In genomic region chr17:3914319-3914685, GRCh38 we compare ENCODE assay signal across 9 cellular contexts. TPM values are rescaled to one million over a fixed set of nuclear protein-coding genes. Genes with fewer than 3 reads are reported as not detected.
DNase-seq lines count a peak whose midpoint lies in the region; ATAC-seq, FAIRE-seq and TF ChIP-seq lines count a peak whose summit lies in the region.
"Had no signal": no experiment of that assay in that cellular context is flagged by ENCODE, and none has a peak within 500 bp of the region (broad histone marks: within the 10 kb centered on the region; RNA-seq: fewer than 3 reads in every experiment).

No MANE protein-coding gene starts in this region.

- peaks cover 15% of the 10 kb centered on the region for H3K36me3 Mint-ChIP-seq in central memory CD8-positive, alpha-beta T cell (ENCODE audit: insufficient read depth)

- H3K4me1 Mint-ChIP-seq in central memory CD8-positive, alpha-beta T cell: peaks cover 50% of the 10 kb centered on the region

- no peaks in the 10 kb centered on the region for H4K20me1 ChIP-seq in PC-3 (ENCODE audit: low read length)

- no peak overlapping the region for H3K4me2 ChIP-seq in PC-3 (ENCODE audit: low read length)

- H3K4me3 Mint-ChIP-seq in central memory CD8-positive, alpha-beta T cell: peak overlapping the region; percentile 31

- H3K36me3 ChIP-seq in PC-3 (ENCODE audit: low read depth, low read length): no peaks in the 10 kb centered on the region

- no TSS peak for BruUV-seq in PC-3 (replicated peaks; lab: Mats Ljungman, UMichigan)

- no peaks in the 10 kb centered on the region for H3K9me3 Mint-ChIP-seq in central memory CD8-positive, alpha-beta T cell

- no peaks in the 10 kb centered on the region for H3K9me2 ChIP-seq in PC-3 (replicated peaks; ENCODE audit: low read length)

- no peaks in the 10 kb centered on the region for H3K27me3 Mint-ChIP-seq in central memory CD8-positive, alpha-beta T cell

- H3K9ac ChIP-seq in PC-3 (ENCODE audit: low read length): no peak overlapping the region

- H3K9me3 ChIP-seq in AG04450 (ENCODE audit: control insufficient read depth, insufficient read depth, low read length): peaks cover 5% of the 10 kb centered on the region; the same call in 1 of the 2 replicates
- H3K9me3 ChIP-seq in PC-3 (ENCODE audit: low read length): no peaks in the 10 kb centered on the region

- H3K4me3 ChIP-seq in AG04450 (ENCODE audit: low read depth, low read length) (no peak overlapping the region), PC-3 (ENCODE audit: low read length) (no peak overlapping the region)

- no peaks in the 10 kb centered on the region for H3F3A ChIP-seq in PC-3 (ENCODE audit: low read length, unreplicated experiment)

- ATAC-seq in HG03354 (IDR thresholded peaks at IDR 0.05; ENCODE audit: poor library complexity, severe bottlenecking, unreplicated experiment) (peak; percentile 57), PC-3 (no peak)
- no peak for ATAC-seq in central memory CD8-positive, alpha-beta T cell (replicated peaks; ENCODE audit: extremely low read depth, poor library complexity, severe bottlenecking)

- peak; percentile 95 for FAIRE-seq in GM19239 (lab: Jason Lieb, UNC)
- no peak for FAIRE-seq in D721Med (lab: Jason Lieb, UNC)

- CTCF ChIA-PET in AG04450 (lab: Charles Lee) (interaction anchor here (0.5 to 3.4 kb wide), 48 partner anchors 9 to 246 kb away, joined by 3 to 68 read pairs (median 4); partner anchors contain the start of gene NCBP3), PC-3 (lab: Charles Lee) (interaction anchor here (0.6 kb wide), 4 partner anchors 21 to 711 kb away, joined by 3 to 6 read pairs (median 4); partner anchors contain the start of gene CAMKK1)

- DNase-seq in AG04450 (ENCODE audit: low read depth, low spot score): no peak
- peak; percentile 69 for DNase-seq in GM19239 (ENCODE audit: insufficient read length, low spot score)
- no peak for DNase-seq in central memory CD8-positive, alpha-beta T cell (ENCODE audit: low spot score in 2 of 2)
- no peak for DNase-seq in PC-3
- no peak for DNase-seq in NCI-H2081 treated with DMSO at 0.1 percent for 48 hours (lab: John Stamatoyannopoulos, UW)
- DNase-seq in C1 segment of cervical spinal cord (lab: John Stamatoyannopoulos, UW): no peak
- DNase-seq in D721Med (ENCODE audit: insufficient read length, low spot score): no peak

- H3K79me2 ChIP-seq in PC-3 (ENCODE audit: low read length): no peaks in the 10 kb centered on the region

- POLR2A ChIA-PET in AG04450 (lab: Yijun Ruan, JAX): no interaction called here
- POLR2A ChIA-PET in PC-3 (lab: Charles Lee; ENCODE audit: unreplicated experiment): no interaction called here

- no peaks in the 10 kb centered on the region for H3K4me1 ChIP-seq in PC-3 (ENCODE audit: insufficient read depth, low read length)

- H3K27ac Mint-ChIP-seq in central memory CD8-positive, alpha-beta T cell (ENCODE audit: low read depth): peak overlapping the region; percentile 81

- H2AFZ ChIP-seq in PC-3 (ENCODE audit: low read length): no peak overlapping the region

- intact Hi-C loops in PC-3 (cut with micrococcal nuclease): no loop called here

- H3K27me3 ChIP-seq in AG04450 (ENCODE audit: control insufficient read depth, insufficient read depth, low read length) (peaks cover 9% of the 10 kb centered on the region), PC-3 (ENCODE audit: low read length) (no peaks in the 10 kb centered on the region)

- no peak for TF ChIP-seq CTCF in AG04450 (IDR thresholded peaks at IDR 0.05; ENCODE audit: low read depth, low read length)
- no peak for TF ChIP-seq CTCF in PC-3 (conservative IDR thresholded peaks at IDR 0.05; ENCODE audit: low read depth, low read length)
- TF ChIP-seq CTCF in D721Med (IDR thresholded peaks at IDR 0.05; ENCODE audit: insufficient read depth, missing control alignments): no peak

- H3K27ac ChIP-seq in AG04450 (ENCODE audit: low read depth, low read length): peak overlapping the region; percentile 31
- no peak overlapping the region for H3K27ac ChIP-seq in PC-3 (ENCODE audit: low read length)
- H3K27ac ChIP-seq: C4-2B had no signal

RNA-seq across cellular contexts. Expression of gene P2RX1, which starts 2.0 kb away (rescaled TPM):
- polyA plus RNA-seq in AG04450 (2011; rRNA removed): 0.05 TPM in 1 of 2 replicates, not detected in the other
- polyA minus RNA-seq in AG04450 (2011; rRNA and poly(A)+ RNA removed): not detected in 2 replicates
- total RNA-seq in PC-3 (2014; rRNA removed): not detected in 2 replicates

RNA-seq across cellular contexts. Expression of gene CAMKK1, which starts 21.4 kb away (rescaled TPM):
- 2.8 and 3.3 TPM in 2 replicates for polyA plus RNA-seq in AG04450 (2011; rRNA removed)
- 4.7 and 4.8 TPM in 2 replicates for polyA minus RNA-seq in AG04450 (2011; rRNA and poly(A)+ RNA removed)
- 10.1 and 12.4 TPM in 2 replicates for total RNA-seq in PC-3 (2014; rRNA removed)

RNA-seq across cellular contexts. Expression of gene ATP2A3, which starts 49.9 kb away (rescaled TPM):
- 0.46 and 0.48 TPM in 2 replicates for polyA plus RNA-seq in AG04450 (2011; rRNA removed)
- polyA minus RNA-seq in AG04450 (2011; rRNA and poly(A)+ RNA removed): 0.70 and 0.92 TPM in 2 replicates
- 3.3 and 8.9 TPM in 2 replicates for total RNA-seq in PC-3 (2014; rRNA removed)
